ENCODE assay signal across 26 cellular contexts in genomic region chr3:85605066-85605465, GRCh38.
DNase-seq lines count a peak whose midpoint lies in the region; ATAC-seq, FAIRE-seq and TF ChIP-seq lines count a peak whose summit lies in the region.
"Had no signal": no experiment of that assay in that cellular context is flagged by ENCODE, and none has a peak within 500 bp of the region (broad histone marks: within the 10 kb centered on the region; RNA-seq: fewer than 3 reads in every experiment).

No MANE protein-coding gene starts in this region.

- H3K27me3 Mint-ChIP-seq in astrocyte (ENCODE audit: low read depth, unreplicated experiment) = no peaks in the 10 kb centered on the region
- H3K27me3 Mint-ChIP-seq: B cell; CD4-positive, CD25-positive, alpha-beta regulatory T cell had no signal

- no peak for TF ChIP-seq CTCF in astrocyte (IDR thresholded peaks at IDR 0.05; ENCODE audit: insufficient read depth, low read depth, low read length)
- no peak for TF ChIP-seq CTCF in retinal pigment epithelial cell (conservative IDR thresholded peaks at IDR 0.05; ENCODE audit: low read depth, low read length)

- no peak for ATAC-seq in GM18909 (IDR thresholded peaks at IDR 0.05; ENCODE audit: poor library complexity, unreplicated experiment)
- ATAC-seq: CD8-positive, alpha-beta T cell; GM12878 had no signal

- no peaks in the 10 kb centered on the region for H3K36me3 Mint-ChIP-seq in astrocyte (ENCODE audit: low read depth, unreplicated experiment)
- H3K36me3 Mint-ChIP-seq: CD4-positive, CD25-positive, alpha-beta regulatory T cell; CD8-positive, alpha-beta T cell had no signal

- H3K4me2 ChIP-seq in astrocyte (ENCODE audit: low read length) = no peak overlapping the region
- H3K4me2 ChIP-seq: BLaER1 had no signal

- peak; percentile 37 for FAIRE-seq in astrocyte (lab: Jason Lieb, UNC)
- FAIRE-seq: A204.1, D721Med, GM12878, GM18507, GM19239, H1 had no signal

- no peaks in the 10 kb centered on the region for H3K4me1 ChIP-seq in astrocyte (ENCODE audit: insufficient read depth, low read length)
- H3K4me1 ChIP-seq: BLaER1, Caco-2 had no signal

- no peak overlapping the region for H3K27ac Mint-ChIP-seq in astrocyte (ENCODE audit: unreplicated experiment)
- H3K27ac Mint-ChIP-seq: B cell; CD4-positive, CD25-positive, alpha-beta regulatory T cell; CD8-positive, alpha-beta T cell had no signal

- DNase-seq in NCI-H524 (lab: John Stamatoyannopoulos, UW) (peak; percentile 34 to 63), astrocyte (ENCODE audit: low read depth) (peak; percentile 7), retinal pigment epithelial cell (ENCODE audit: low read depth) (peak; percentile 68), NCI-H774 (lab: John Stamatoyannopoulos, UW) (no peak), NCI-H446 treated with DMSO at 0.1 percent for 48 hours (lab: John Stamatoyannopoulos, UW) (no peak)
- DNase-seq: Caco-2; CD4-positive, CD25-positive, alpha-beta regulatory T cell; CD8-positive, alpha-beta T cell; DMS 273 treated with DMSO at 0.1 percent for 48 hours; DMS79; EL; GDM1; GM23248; H7; HCEC 1CT had no signal

- peaks cover 2% of the 10 kb centered on the region for H3K4me1 Mint-ChIP-seq in astrocyte (ENCODE audit: low read depth, unreplicated experiment)
- H3K4me1 Mint-ChIP-seq: B cell; CD4-positive, CD25-positive, alpha-beta regulatory T cell had no signal

- H3K4me3 ChIP-seq in astrocyte (ENCODE audit: insufficient read depth, low read depth, low read length) (no peak overlapping the region), retinal pigment epithelial cell (ENCODE audit: low read length) (no peak overlapping the region)
- H3K4me3 ChIP-seq: BLaER1, GM12878, GM23248 had no signal

- H3K4me3 Mint-ChIP-seq in astrocyte (ENCODE audit: unreplicated experiment) = no peak overlapping the region
- H3K4me3 Mint-ChIP-seq: B cell; CD4-positive, CD25-positive, alpha-beta regulatory T cell; CD8-positive, alpha-beta T cell had no signal

- H3K36me3 ChIP-seq in astrocyte (ENCODE audit: insufficient read depth, low read length) = no peaks in the 10 kb centered on the region
- H3K36me3 ChIP-seq: BLaER1 had no signal

- no peaks in the 10 kb centered on the region for H4K20me1 ChIP-seq in astrocyte (ENCODE audit: insufficient read depth, low read length)
- H4K20me1 ChIP-seq: BLaER1 had no signal

- no peaks in the 10 kb centered on the region for H3K9me3 ChIP-seq in astrocyte (ENCODE audit: insufficient read depth, low read depth, low read length)
- H3K9me3 ChIP-seq: BLaER1, Caco-2 had no signal

- H3K79me2 ChIP-seq in astrocyte (ENCODE audit: insufficient read depth, low read length) = no peaks in the 10 kb centered on the region

- H3K27ac ChIP-seq in astrocyte (ENCODE audit: low read depth, low read length) = no peak overlapping the region
- H3K27ac ChIP-seq: 22Rv1, BLaER1, C4-2B, GM23248 had no signal

- H3K9ac ChIP-seq in astrocyte (ENCODE audit: low read length) = no peak overlapping the region
- H3K9ac ChIP-seq: BLaER1, GM23248 had no signal

- H3K27me3 ChIP-seq in astrocyte (ENCODE audit: insufficient read depth, low read length) = no peaks in the 10 kb centered on the region
- H3K27me3 ChIP-seq: BLaER1 had no signal

- no peak overlapping the region for H2AFZ ChIP-seq in astrocyte (ENCODE audit: low read depth, low read length)
- H2AFZ ChIP-seq: GM23248 had no signal

- no peaks in the 10 kb centered on the region for H3K9me3 Mint-ChIP-seq in astrocyte (ENCODE audit: unreplicated experiment)

Comparison
In these comparisons a context has a peak if more than half of its experiments do, and no peak if none do; other contexts are left out.
1. DNase-seq: peak in NCI-H524 (2 of 2), astrocyte (single experiment) and retinal pigment epithelial cell (single experiment); none in NCI-H774 (single experiment) and NCI-H446 treated with DMSO at 0.1 percent for 48 hours (single experiment).